Comparison of ENCODE assay signal across 15 cellular contexts in genomic region chr5:72949481-72949880, GRCh38. TPM values are rescaled to one million over a fixed set of nuclear protein-coding genes. Genes with fewer than 3 reads are reported as not detected.
DNase-seq lines count a peak whose midpoint lies in the region; ATAC-seq, FAIRE-seq and TF ChIP-seq lines count a peak whose summit lies in the region.
"Had no signal": no experiment of that assay in that cellular context is flagged by ENCODE, and none has a peak within 500 bp of the region (broad histone marks: within the 10 kb centered on the region; RNA-seq: fewer than 3 reads in every experiment).

No MANE protein-coding gene starts in this region.

- ATAC-seq in right lobe of liver: peak in 3 of 4 donors; percentile 33 to 44 (median 42)
- no peak for ATAC-seq in HepG2
- peak; percentile 79 for ATAC-seq in left lung

- TF ChIP-seq RAD21 in HepG2 (CRISPR knock-in tag; IDR thresholded peaks at IDR 0.05): no peak

- H3K27ac ChIP-seq in right lobe of liver (no peak overlapping the region), HepG2 (ENCODE audit: extremely low read length, insufficient read depth, low read length) (no peak overlapping the region), mammary epithelial cell (ENCODE audit: insufficient read depth, low read depth, low read length) (no peak overlapping the region), left lung (peak overlapping the region; percentile 51 to 57), trophoblast cell (ENCODE audit: low read depth, low read length) (no peak overlapping the region)

- no peak overlapping the region for H3K4me3 Mint-ChIP-seq in endothelial cell (ENCODE audit: unreplicated experiment)
- H3K4me3 Mint-ChIP-seq: CD4-positive, alpha-beta memory T cell; H9 had no signal

- H4K8ac ChIP-seq in trophoblast cell (ENCODE audit: low read depth, low read length): no peak overlapping the region

- H3K18ac ChIP-seq in trophoblast cell (ENCODE audit: low read length): no peak overlapping the region

- no peak overlapping the region for H2BK12ac ChIP-seq in trophoblast cell (ENCODE audit: low read length)

- no peaks in the 10 kb centered on the region for H3K9me3 Mint-ChIP-seq in endothelial cell (ENCODE audit: unreplicated experiment)
- H3K9me3 Mint-ChIP-seq: H9 had no signal

- no peak overlapping the region for H3K9ac ChIP-seq in HepG2 (ENCODE audit: insufficient read depth, low read depth, low read length)
- H3K9ac ChIP-seq in mammary epithelial cell (ENCODE audit: insufficient read depth, low read length): no peak overlapping the region
- H3K9ac ChIP-seq in trophoblast cell (ENCODE audit: low read length): no peak overlapping the region

- H3K23ac ChIP-seq in trophoblast cell (ENCODE audit: low read length): no peak overlapping the region

- no peak for FAIRE-seq in HepG2 (lab: Jason Lieb, UNC)
- FAIRE-seq in RCC 7860 (lab: Jason Lieb, UNC): no peak

- BruUV-seq in HepG2 (replicated peaks; lab: Mats Ljungman, UMichigan): no TSS peak
- BruUV-seq in mammary epithelial cell (replicated peaks; lab: Mats Ljungman, UMichigan): no TSS peak

- no peak overlapping the region for H3K27ac Mint-ChIP-seq in endothelial cell (ENCODE audit: unreplicated experiment)
- H3K27ac Mint-ChIP-seq: CD4-positive, alpha-beta memory T cell; H9 had no signal

- H3K27me3 ChIP-seq in right lobe of liver: no peaks in the 10 kb centered on the region
- no peaks in the 10 kb centered on the region for H3K27me3 ChIP-seq in HepG2 (ENCODE audit: control insufficient read depth in 1 of 2, insufficient read depth in 2 of 2, low read length in 2 of 2)
- no peaks in the 10 kb centered on the region for H3K27me3 ChIP-seq in mammary epithelial cell (ENCODE audit: insufficient read depth, low read length)
- H3K27me3 ChIP-seq in left lung: no peaks in the 10 kb centered on the region
- no peaks in the 10 kb centered on the region for H3K27me3 ChIP-seq in trophoblast cell (ENCODE audit: insufficient read depth, low read length)

- H3K4me1 Mint-ChIP-seq in endothelial cell (ENCODE audit: unreplicated experiment): peaks cover 10% of the 10 kb centered on the region
- H3K4me1 Mint-ChIP-seq: CD4-positive, alpha-beta memory T cell had no signal

- no peak overlapping the region for H3K14ac ChIP-seq in trophoblast cell (ENCODE audit: low read length)

- intact Hi-C loops in right lobe of liver (cut with DNase I) (no loop called here), HepG2 (cut with micrococcal nuclease; ENCODE audit: unreplicated experiment) (no loop called here), mammary epithelial cell (cut with micrococcal nuclease) (no loop called here), left lung (cut with DNase I) (no loop called here)

- POLR2A ChIA-PET in HepG2 (lab: Yijun Ruan, JAX): no interaction called here

- H3K4me2 ChIP-seq in HepG2 (ENCODE audit: low read depth, low read length): no peak overlapping the region
- H3K4me2 ChIP-seq in mammary epithelial cell (ENCODE audit: insufficient read depth, low read depth, low read length): peak overlapping the region; percentile 29
- H3K4me2 ChIP-seq in trophoblast cell (ENCODE audit: low read length): no peak overlapping the region

- TF ChIP-seq POLR2A in right lobe of liver (IDR thresholded peaks at IDR 0.05) (no peak), HepG2 (IDR thresholded peaks at IDR 0.05; ENCODE audit: insufficient read depth in 1 of 2, low read depth in 2 of 2, low read length in 2 of 2) (no peak)

- peaks cover 6% of the 10 kb centered on the region for H3K27me3 Mint-ChIP-seq in endothelial cell (ENCODE audit: unreplicated experiment)

- H3K36me3 Mint-ChIP-seq in endothelial cell (ENCODE audit: low read depth, unreplicated experiment): no peaks in the 10 kb centered on the region
- H3K36me3 Mint-ChIP-seq: CD4-positive, alpha-beta memory T cell had no signal

- H3K9me3 ChIP-seq in right lobe of liver: no peaks in the 10 kb centered on the region
- no peaks in the 10 kb centered on the region for H3K9me3 ChIP-seq in HepG2 (ENCODE audit: low read length)
- H3K9me3 ChIP-seq in mammary epithelial cell (replicated peaks; ENCODE audit: insufficient read depth, low read length): no peaks in the 10 kb centered on the region
- H3K9me3 ChIP-seq in left lung: no peaks in the 10 kb centered on the region
- no peaks in the 10 kb centered on the region for H3K9me3 ChIP-seq in trophoblast cell (ENCODE audit: insufficient read depth, low read depth, low read length)

- dilution Hi-C loops in mammary epithelial cell (cut with HindIII; ENCODE audit: low sequenced_read_pairs): no loop called here

- H3K79me1 ChIP-seq in trophoblast cell (ENCODE audit: low read length): no peaks in the 10 kb centered on the region

- no peak overlapping the region for H2BK5ac ChIP-seq in trophoblast cell (ENCODE audit: low read depth, low read length, poor library complexity)

- no peak overlapping the region for H4K12ac ChIP-seq in trophoblast cell (ENCODE audit: low read depth, low read length)

- H3K4ac ChIP-seq in trophoblast cell (ENCODE audit: low read depth, low read length): no peak overlapping the region

- CTCF ChIA-PET in HepG2 (lab: Yijun Ruan, JAX; ENCODE audit: low intra/inter-chr PET ratio, low total read pairs): no interaction called here
- CTCF ChIA-PET in mammary epithelial cell (lab: Charles Lee; ENCODE audit: low non-redundant PET): interaction anchor here (0.6 kb wide), 1 partner anchor 118 kb away, joined by 3 read pairs; no protein-coding TSS in a partner anchor

- in situ Hi-C loops in HepG2 (cut with HindIII; ENCODE audit: extremely low pct_ligation_motif_present, low pct_unique_long_range_greater_than_20kb): no loop called here
- in situ Hi-C loops in mammary epithelial cell (cut with MboI; ENCODE audit: low sequenced_read_pairs in 2 of 2): no loop called here

- no peak overlapping the region for H2AK5ac ChIP-seq in trophoblast cell (ENCODE audit: low read length)

- DNase-seq in right lobe of liver (no peak), HepG2 (ENCODE audit: low spot score) (no peak), mammary epithelial cell (peak; percentile 29), left lung (no peak), middle frontal gyrus (ENCODE audit: extremely low spot score, low spot score) (no peak), endothelial cell (ENCODE audit: low spot score) (no peak), RCC 7860 (ENCODE audit: low spot score) (no peak), trophoblast cell (no peak)
- DNase-seq: ACHN; CD4-positive, alpha-beta memory T cell; H9; NCI-H1092; NCI-H1694; NCI-H82; Right ventricle myocardium superior had no signal

- H3K36me3 ChIP-seq in right lobe of liver: no peaks in the 10 kb centered on the region
- no peaks in the 10 kb centered on the region for H3K36me3 ChIP-seq in HepG2 (replicated peaks in 1 of 2; ENCODE audit: control insufficient read depth in 1 of 2, insufficient read depth in 2 of 2, low read length in 2 of 2)
- H3K36me3 ChIP-seq in mammary epithelial cell (ENCODE audit: insufficient read depth, low read length): no peaks in the 10 kb centered on the region
- no peaks in the 10 kb centered on the region for H3K36me3 ChIP-seq in left lung
- no peaks in the 10 kb centered on the region for H3K36me3 ChIP-seq in trophoblast cell (ENCODE audit: control insufficient read depth in 1 of 2, insufficient read depth in 2 of 2, low read length in 2 of 2)

- H4K91ac ChIP-seq in trophoblast cell (ENCODE audit: low read depth, low read length): no peak overlapping the region

- no peak overlapping the region for H3K4me3 ChIP-seq in right lobe of liver
- H3K4me3 ChIP-seq in HepG2 (replicated peaks in 1 of 3; ENCODE audit: insufficient read depth in 1 of 3, low read depth in 2 of 3, low read length in 3 of 3): no peak overlapping the region
- H3K4me3 ChIP-seq in mammary epithelial cell (replicated peaks in 1 of 3; ENCODE audit: insufficient read depth in 1 of 3, low read depth in 2 of 3, low read length in 3 of 3): no peak overlapping the region
- no peak overlapping the region for H3K4me3 ChIP-seq in left lung
- no peak overlapping the region for H3K4me3 ChIP-seq in trophoblast cell (ENCODE audit: low read depth, low read length)

- H3K79me2 ChIP-seq in HepG2 (ENCODE audit: insufficient read depth, low read length) (no peaks in the 10 kb centered on the region), mammary epithelial cell (ENCODE audit: insufficient read depth, low read length) (peaks cover 1% of the 10 kb centered on the region), trophoblast cell (ENCODE audit: control insufficient read depth, insufficient read depth, low read length, poor library complexity) (no peaks in the 10 kb centered on the region)

- no peak overlapping the region for H2BK120ac ChIP-seq in trophoblast cell (ENCODE audit: insufficient read depth, low read length, poor library complexity)

- H4K20me1 ChIP-seq in HepG2 (ENCODE audit: insufficient read depth, low read length): no peaks in the 10 kb centered on the region
- no peaks in the 10 kb centered on the region for H4K20me1 ChIP-seq in mammary epithelial cell (ENCODE audit: insufficient read depth, low read length)

- H2AFZ ChIP-seq in HepG2 (ENCODE audit: low read length) (no peak overlapping the region), mammary epithelial cell (ENCODE audit: low read depth, low read length) (peak overlapping the region; percentile 8), trophoblast cell (ENCODE audit: insufficient read depth, low read length, poor library complexity) (no peak overlapping the region)

- TF ChIP-seq CTCF in right lobe of liver (IDR thresholded peaks at IDR 0.05) (no peak), HepG2 (CRISPR knock-in tag; IDR thresholded peaks at IDR 0.05) (no peak), mammary epithelial cell (conservative IDR thresholded peaks at IDR 0.05 in 1 of 2, IDR thresholded peaks at IDR 0.05 in 1 of 2; ENCODE audit: extremely low read depth in 1 of 2, insufficient read depth in 1 of 2, low read depth in 1 of 2, low read length in 2 of 2) (no peak), left lung (IDR thresholded peaks at IDR 0.05) (no peak), endothelial cell (IDR thresholded peaks at IDR 0.05; ENCODE audit: unreplicated experiment) (no peak)

- H3K4me1 ChIP-seq in right lobe of liver: peaks cover 0 to under 1% (median 0%) of the 10 kb centered on the region in 4 donors
- peaks cover 22% of the 10 kb centered on the region for H3K4me1 ChIP-seq in HepG2 (ENCODE audit: insufficient read depth, low read length)
- H3K4me1 ChIP-seq in mammary epithelial cell (ENCODE audit: insufficient read depth, low read length): peaks cover 31% of the 10 kb centered on the region
- peaks cover 9 to 61% of the 10 kb centered on the region in 2 donors for H3K4me1 ChIP-seq in left lung
- no peaks in the 10 kb centered on the region for H3K4me1 ChIP-seq in trophoblast cell (ENCODE audit: control insufficient read depth in 1 of 2, insufficient read depth in 2 of 2, low read length in 2 of 2)

- no peak for TF ChIP-seq EP300 in HepG2 (IDR thresholded peaks at IDR 0.05; ENCODE audit: low read depth in 2 of 2, low read length in 2 of 2)
- no peak for TF ChIP-seq EP300 in HepG2 (CRISPR knock-in tag; IDR thresholded peaks at IDR 0.05; ENCODE audit: borderline replicate concordance)

RNA-seq across cellular contexts. Expression of gene FCHO2, which starts 6.4 kb away (rescaled TPM):
- total RNA-seq in right lobe of liver (10 to 100 TPM; 11.7 to 22.8 (median 14.8) TPM), HepG2 (2016; rRNA removed; fragmentation: Illumina TruSeq; extraction: Trizol) (11.6 and 12.7 TPM in 2 replicates), mammary epithelial cell (10 to 100 TPM; 15.5 to 25.5 TPM), left lung (10 to 100 TPM; 57.9 to 71.1 TPM), endothelial cell (ENCODE audit: unreplicated experiment) (41.9 TPM)
- total RNA-seq in HepG2 (2016; cell fraction: cytosol; rRNA removed; fragmentation: Illumina TruSeq; extraction: Trizol; ENCODE audit: low read depth): 38.2 and 40.3 TPM in 2 replicates
- total RNA-seq in HepG2 (2016; cell fraction: insoluble cytoplasmic fraction; rRNA removed; fragmentation: Illumina TruSeq; extraction: Trizol): 13.6 and 14.0 TPM in 2 replicates
- 12.5 and 14.6 TPM in 2 replicates for total RNA-seq in HepG2 (2016; cell fraction: membrane; rRNA removed; fragmentation: Illumina TruSeq; extraction: Trizol)
- total RNA-seq in HepG2 (2016; cell fraction: nucleus; rRNA removed; fragmentation: Illumina TruSeq; extraction: Trizol): 17.1 and 19.1 TPM in 2 replicates
- polyA plus RNA-seq in HepG2 (2011; rRNA removed) (17.3 and 20.0 TPM in 2 replicates), mammary epithelial cell (9.3 TPM)
- 5.5 and 6.6 TPM in 2 replicates for polyA plus RNA-seq in HepG2 (2011; cell fraction: cytosol; rRNA removed)
- polyA plus RNA-seq in HepG2 (2011; cell fraction: nucleus; rRNA removed): 23.4 and 31.0 TPM in 2 replicates
- polyA plus RNA-seq in HepG2 (2012): 10.4 and 12.3 TPM in 2 replicates
- 0.17 and 0.26 TPM in 2 replicates for polyA plus RNA-seq in HepG2 (2016; cell fraction: cytosol; fragmentation: Illumina TruSeq; extraction: Trizol; ENCODE audit: low read depth)
- polyA plus RNA-seq in HepG2 (2016; cell fraction: insoluble cytoplasmic fraction; fragmentation: Illumina TruSeq; extraction: Trizol; ENCODE audit: low read depth): 9.0 and 9.1 TPM in 2 replicates
- polyA plus RNA-seq in HepG2 (2016; cell fraction: membrane; fragmentation: Illumina TruSeq; extraction: Trizol; ENCODE audit: low read depth): 1.0 and 1.1 TPM in 2 replicates
- polyA plus RNA-seq in HepG2 (2016; cell fraction: nucleus; fragmentation: Illumina TruSeq; extraction: Trizol; ENCODE audit: insufficient read depth, low read depth): 19.6 and 20.8 TPM in 2 replicates
- 34.1 and 39.4 TPM in 2 replicates for polyA minus RNA-seq in HepG2 (2011; rRNA and poly(A)+ RNA removed; ENCODE audit: low replicate concordance)
- 18.6 and 20.4 TPM in 2 replicates for polyA minus RNA-seq in HepG2 (2011; cell fraction: cytosol; rRNA and poly(A)+ RNA removed)
- polyA minus RNA-seq in HepG2 (2011; cell fraction: nucleus; rRNA and poly(A)+ RNA removed): 29.0 and 35.4 TPM in 2 replicates
- 11.8 TPM for polyA minus RNA-seq in mammary epithelial cell
- 17.7 and 18.1 TPM in 2 replicates for polyA plus RNA-seq in trophoblast cell (2013)

Comparison
In these comparisons a context has a peak if more than half of its experiments do, and no peak if none do; other contexts are left out.
1. H3K27ac ChIP-seq: peak in left lung (2 of 2); none in right lobe of liver (0 of 3), HepG2 (single experiment), mammary epithelial cell (single experiment) and trophoblast cell (single experiment).